Comparison of ENCODE assay signal across 26 cellular contexts in genomic region chr10:11119843-11120242, GRCh38.
"Had no signal": no experiment of that assay in that cellular context is flagged by ENCODE, and none has a peak within 500 bp of the region (broad histone marks: within the 10 kb centered on the region; RNA-seq: fewer than 3 reads in every experiment).

No MANE protein-coding gene starts in this region.

- H3K9me3 ChIP-seq: esophagus muscularis mucosa, gastroesophageal sphincter, heart right ventricle, lower lobe of right lung, prostate gland, right atrium auricular region, stomach, thyroid gland, vagina had no signal

- ATAC-seq: foreskin keratinocyte; gastroesophageal sphincter; heart right ventricle; left colon; left ventricle myocardium superior; lower lobe of right lung; naive thymus-derived CD8-positive, alpha-beta T cell; stimulated activated effector memory CD8-positive, alpha-beta T cell treated with anti-CD3 and anti-CD28 coated beads, Interleukin-12 subunit alpha, Interleukin-12 subunit beta, amount 100 ng/mL, for 72 hours had no signal

- H3K27me3 Mint-ChIP-seq: naive thymus-derived CD8-positive, alpha-beta T cell had no signal

- H3K4me3 Mint-ChIP-seq: nephron progenitor cell; stimulated activated effector memory CD8-positive, alpha-beta T cell treated with anti-CD3 and anti-CD28 coated beads, Interleukin-12 subunit alpha, Interleukin-12 subunit beta, amount 100 ng/mL, for 72 hours had no signal

- H3K4me3 ChIP-seq: esophagus muscularis mucosa, gastroesophageal sphincter, heart right ventricle, lower lobe of right lung, prostate gland, right atrium auricular region, sigmoid colon, stomach, thyroid gland, vagina had no signal

- H3K36me3 Mint-ChIP-seq: stimulated activated effector memory CD8-positive, alpha-beta T cell treated with anti-CD3 and anti-CD28 coated beads, Interleukin-12 subunit alpha, Interleukin-12 subunit beta, amount 100 ng/mL, for 72 hours had no signal

- H3K27ac ChIP-seq: esophagus muscularis mucosa, foreskin keratinocyte, gastroesophageal sphincter, lower lobe of right lung, prostate gland, sigmoid colon, stomach, thyroid gland, vagina had no signal

- H3K36me3 ChIP-seq: esophagus muscularis mucosa, gastroesophageal sphincter, heart right ventricle, lower lobe of right lung, prostate gland, right atrium auricular region, sigmoid colon, stomach, thyroid gland, vagina had no signal

- FAIRE-seq: endothelial cell of umbilical vein, islet of Langerhans had no signal

- H3K4me1 ChIP-seq: foreskin keratinocyte, lower lobe of right lung, prostate gland, vagina had no signal

- DNase-seq: dermis blood vessel endothelial cell; effector memory CD4-positive, alpha-beta T cell; foreskin keratinocyte; heart right ventricle; hippocampal formation; left colon; left ventricle myocardium superior; lower lobe of right lung; naive thymus-derived CD8-positive, alpha-beta T cell; nephron progenitor cell; nucleus accumbens; sigmoid colon; stimulated activated CD4-positive, alpha-beta T cell treated with anti-CD3 and anti-CD28 coated beads, Interleukin-2, amount 100 ng/mL, for 24 hours; stimulated activated CD4-positive, alpha-beta T cell treated with anti-CD3 and anti-CD28 coated beads, Interleukin-4, amount 100 ng/mL, for 24 hours; stimulated activated naive CD4-positive, alpha-beta T cell treated with Interleukin-2 at 50 U/mL for 16 hours; stomach; thyroid gland; trophoblast cell had no signal

- H3K27me3 ChIP-seq: esophagus muscularis mucosa, foreskin keratinocyte, gastroesophageal sphincter, heart right ventricle, right atrium auricular region, sigmoid colon, stomach, thyroid gland, vagina had no signal

- H3K27ac Mint-ChIP-seq: nephron progenitor cell; stimulated activated effector memory CD8-positive, alpha-beta T cell treated with anti-CD3 and anti-CD28 coated beads, Interleukin-12 subunit alpha, Interleukin-12 subunit beta, amount 100 ng/mL, for 72 hours had no signal

- H3K9me3 Mint-ChIP-seq: nephron progenitor cell had no signal
